25 cellular contexts compared by ENCODE assay signal in the genomic region with DNA sequence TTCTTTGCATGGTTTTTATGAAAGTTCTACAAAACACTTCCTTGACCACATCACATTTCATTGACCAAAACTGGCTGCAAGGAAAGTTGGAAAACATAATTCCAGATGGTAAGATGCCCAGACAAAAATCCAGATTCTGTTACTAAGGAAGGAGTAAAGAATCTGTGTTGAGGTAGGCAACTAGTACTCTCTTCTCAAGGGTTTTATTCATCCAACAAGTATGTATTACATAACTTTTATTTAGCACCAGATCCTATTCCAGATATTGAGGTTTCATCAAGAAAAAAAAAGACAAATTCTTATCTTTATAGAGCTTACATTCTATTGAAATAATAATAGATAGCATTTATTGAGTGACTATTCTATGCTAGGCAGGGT. TPM values are rescaled to one million over a fixed set of nuclear protein-coding genes. Genes with fewer than 3 reads are reported as not detected.
DNase-seq lines count a peak whose midpoint lies in the region; ATAC-seq, FAIRE-seq and TF ChIP-seq lines count a peak whose summit lies in the region.
"Had no signal": no experiment of that assay in that cellular context is flagged by ENCODE, and none has a peak within 500 bp of the region (broad histone marks: within the 10 kb centered on the region; RNA-seq: fewer than 3 reads in every experiment).

No MANE protein-coding gene starts in this region.

- CTCF ChIA-PET in GM12878 (lab: Yijun Ruan, JAX): no interaction called here

- H2AFZ ChIP-seq in GM12878 (ENCODE audit: control insufficient read depth, low read depth, low read length): no peak overlapping the region
- H2AFZ ChIP-seq: GM23338 had no signal

- POLR2A ChIA-PET in GM12878 (lab: Charles Lee): no interaction called here

- H3K4me1 ChIP-seq in GM12878 (ENCODE audit: control insufficient read depth, insufficient read depth, low read length): no peaks in the 10 kb centered on the region
- H3K4me1 ChIP-seq in neutrophil (ENCODE audit: control insufficient read depth in 1 of 2, insufficient read depth in 1 of 2, low read depth in 1 of 2, low read length in 1 of 2): peaks cover 63 to 71% of the 10 kb centered on the region in 2 experiments
- peaks cover 0 to 14% (median 4%) of the 10 kb centered on the region in 4 donors for H3K4me1 ChIP-seq in upper lobe of left lung
- no peaks in the 10 kb centered on the region for H3K4me1 ChIP-seq in thyroid gland

- H3K79me2 ChIP-seq in GM12878 (ENCODE audit: control insufficient read depth, insufficient read depth, low read length): no peaks in the 10 kb centered on the region

- DNase-seq in AG09309 (ENCODE audit: low read depth) (peak; percentile 78), HFFc6 (no peak), GM12878 (ENCODE audit: low read depth, low spot score) (no peak), AG20443 (ENCODE audit: low spot score) (no peak), upper lobe of left lung (no peak), thyroid gland (no peak)
- DNase-seq: 8988T; ACHN; CD8-positive, alpha-beta T cell; GF-D8; H9; KG1; NCI-H2029; NCI-H446; NCI-H524 treated with DMSO at 0.1 percent for 48 hours; NCI-H82; NK-92 treated with Interleukin-12 subunit alpha and Interleukin-12 subunit beta, amount 100 ng/mL, for 24 hours; RPMI8226; SHP77 had no signal

- RAD21 ChIA-PET in GM12878 (lab: Charles Lee; ENCODE audit: unreplicated experiment): no interaction called here

- TF ChIP-seq CTCF in AG09309 (IDR thresholded peaks at IDR 0.05; ENCODE audit: control insufficient read depth, insufficient read depth, low read depth, low read length, missing control alignments) (no peak), HFFc6 (IDR thresholded peaks at IDR 0.05) (no peak), GM12878 (IDR thresholded peaks at IDR 0.05 in 2 of 3, conservative IDR thresholded peaks at IDR 0.05 in 1 of 3; ENCODE audit: control insufficient read depth in 2 of 3, extremely low read depth in 1 of 3, insufficient read depth in 1 of 3, low read depth in 3 of 3, low read length in 3 of 3) (no peak), neutrophil (IDR thresholded peaks at IDR 0.05) (no peak), upper lobe of left lung (IDR thresholded peaks at IDR 0.05) (no peak), thyroid gland (IDR thresholded peaks at IDR 0.05) (no peak)

- H3K9me3 Mint-ChIP-seq in HFFc6: no peaks in the 10 kb centered on the region
- H3K9me3 Mint-ChIP-seq: CD8-positive, alpha-beta T cell; H9 had no signal

- intact Hi-C loops in GM12878 (cut with micrococcal nuclease; ENCODE audit: unreplicated experiment) (no loop called here), thyroid gland (cut with DNase I) (no loop called here)

- H3K4me1 Mint-ChIP-seq in HFFc6 (ENCODE audit: low read depth): peaks cover 56% of the 10 kb centered on the region

- H3K27me3 ChIP-seq in GM12878 (replicated peaks in 1 of 2; ENCODE audit: control insufficient read depth in 2 of 2, insufficient read depth in 2 of 2, low read length in 1 of 2): no peaks in the 10 kb centered on the region
- no peaks in the 10 kb centered on the region for H3K27me3 ChIP-seq in neutrophil
- H3K27me3 ChIP-seq in upper lobe of left lung: no peaks in the 10 kb centered on the region
- no peaks in the 10 kb centered on the region for H3K27me3 ChIP-seq in thyroid gland
- H3K27me3 ChIP-seq: MG63 had no signal

- H3K4me3 ChIP-seq in AG09309 (ENCODE audit: control insufficient read depth, low read depth, low read length) (no peak overlapping the region), GM12878 (no peak overlapping the region), neutrophil (ENCODE audit: low read depth in 1 of 2, low read length in 1 of 2) (no peak overlapping the region), upper lobe of left lung (no peak overlapping the region), thyroid gland (replicated peaks in 1 of 3) (no peak overlapping the region)
- H3K4me3 ChIP-seq: GM23338, MG63 had no signal

- no peak overlapping the region for H3K4me2 ChIP-seq in GM12878 (ENCODE audit: control insufficient read depth, insufficient read depth)
- H3K4me2 ChIP-seq: GM23338 had no signal

- H3K9me3 ChIP-seq in GM12878 (replicated peaks; ENCODE audit: control insufficient read depth, insufficient read depth, low read length) (no peaks in the 10 kb centered on the region; the same call in 2 of the 3 replicates), neutrophil (no peaks in the 10 kb centered on the region), upper lobe of left lung (no peaks in the 10 kb centered on the region), thyroid gland (no peaks in the 10 kb centered on the region)
- H3K9me3 ChIP-seq: Caco-2, MG63 had no signal

- FAIRE-seq in GM12878 (lab: Jason Lieb, UNC): peak; percentile 66

- peak overlapping the region; percentile 58; the same call in 1 of the 2 replicates for H3K27ac Mint-ChIP-seq in HFFc6
- H3K27ac Mint-ChIP-seq: CD8-positive, alpha-beta T cell; GM23338; H9 had no signal

- TF ChIP-seq RAD21 in GM12878 (IDR thresholded peaks at IDR 0.05; ENCODE audit: insufficient read depth, low read depth, low read length): no peak

- ATAC-seq in GM12878 (no peak), upper lobe of left lung (ENCODE audit: low FRiP score in 2 of 2) (no peak), HG03469 (IDR thresholded peaks at IDR 0.05; ENCODE audit: unreplicated experiment) (no peak)
- ATAC-seq: CD8-positive, alpha-beta T cell; GM23338 had no signal

- no peak for TF ChIP-seq POLR2A in GM12878 (IDR thresholded peaks at IDR 0.05; ENCODE audit: low read depth, low read length)
- no peak for TF ChIP-seq POLR2A in upper lobe of left lung (IDR thresholded peaks at IDR 0.05)
- no peak for TF ChIP-seq POLR2A in thyroid gland (IDR thresholded peaks at IDR 0.05)

- in situ Hi-C loops in GM12878 (cut with MboI): no loop called here

- H3K27me3 Mint-ChIP-seq in HFFc6 (ENCODE audit: insufficient read depth): no peaks in the 10 kb centered on the region

- H3K36me3 Mint-ChIP-seq in HFFc6 (ENCODE audit: low read depth): 0 out of 2 replicates have a peak, but pooled peaks cover 4% of the 10 kb centered on the region
- H3K36me3 Mint-ChIP-seq: CD8-positive, alpha-beta T cell had no signal

- TF ChIP-seq EP300 in GM12878 (IDR thresholded peaks at IDR 0.05; ENCODE audit: borderline replicate concordance in 1 of 2, control insufficient read depth in 1 of 2, low read depth in 2 of 2, low read length in 2 of 2) (no peak), upper lobe of left lung (IDR thresholded peaks at IDR 0.05) (no peak)

- H3K36me3 ChIP-seq in GM12878 (ENCODE audit: control insufficient read depth in 2 of 2, insufficient read depth in 2 of 2, low read length in 1 of 2): no peaks in the 10 kb centered on the region
- H3K36me3 ChIP-seq in neutrophil: no peaks in the 10 kb centered on the region
- H3K36me3 ChIP-seq in upper lobe of left lung: no peaks in the 10 kb centered on the region
- H3K36me3 ChIP-seq in thyroid gland: no peaks in the 10 kb centered on the region
- H3K36me3 ChIP-seq: MG63 had no signal

- H3K9ac ChIP-seq in GM12878 (ENCODE audit: control insufficient read depth, insufficient read depth, low read length): no peak overlapping the region

- H3K27ac ChIP-seq in GM12878 (ENCODE audit: control insufficient read depth, insufficient read depth): no peak overlapping the region
- peak overlapping the region; percentile 69 for H3K27ac ChIP-seq in neutrophil
- H3K27ac ChIP-seq in upper lobe of left lung: peak overlapping the region in 1 of 4 donors; percentile 34
- no peak overlapping the region for H3K27ac ChIP-seq in thyroid gland
- H3K27ac ChIP-seq: C4-2B had no signal

- H3K4me3 Mint-ChIP-seq in HFFc6: no peak overlapping the region
- H3K4me3 Mint-ChIP-seq: CD8-positive, alpha-beta T cell; GM23338; H9 had no signal

- H4K20me1 ChIP-seq in GM12878 (ENCODE audit: control insufficient read depth, insufficient read depth): no peaks in the 10 kb centered on the region

- BruUV-seq in GM12878 (replicated peaks; lab: Mats Ljungman, UMichigan): no TSS peak

- SMC1A ChIA-PET in GM12878 (lab: Charles Lee; ENCODE audit: uncharacterized antibody, unreplicated experiment): interaction anchor here (1.7 kb wide), 1 partner anchor 221 kb away, joined by 7 read pairs; no protein-coding TSS in a partner anchor

RNA-seq across cellular contexts. Expression of a gene that starts 43.2 kb away (rescaled TPM):
- 10 to 100 TPM; 45.5 to 82.3 (median 70.4) TPM for total RNA-seq in HFFc6 (2021; fragmentation: NEBNext Ultra II Directional; extraction: Animal tissue kit (Norgen Biotek cat#: 25700))
- 287 and 299 TPM in 2 replicates for total RNA-seq in GM12878 (2013; cell fraction: nucleolus; rRNA removed)
- total RNA-seq in GM12878 (2014; rRNA removed): 54.3 and 65.1 TPM in 2 replicates
- 58.3 and 59.5 TPM in 2 replicates for total RNA-seq in GM12878 (2014; rRNA removed; fragmentation: Illumina TruSeq; extraction: Trizol)
- total RNA-seq in GM12878 (2021): 47.7 and 49.7 TPM in 2 replicates
- 20.1 TPM for polyA plus RNA-seq in GM12878 (2011; ENCODE audit: low read depth)
- polyA plus RNA-seq in GM12878 (2011; rRNA removed): 96.6 and 143 TPM in 2 replicates
- polyA plus RNA-seq in GM12878 (2011; cell fraction: cytosol; rRNA removed): 28.8 and 33.4 TPM in 2 replicates
- polyA plus RNA-seq in GM12878 (2011; cell fraction: nucleus; rRNA removed): 44.7 and 51.1 TPM in 2 replicates
- polyA plus RNA-seq in GM12878 (2012): 30.8 and 42.3 TPM in 2 replicates
- 35.0 and 42.8 TPM in 2 replicates for polyA plus RNA-seq in GM12878 (2014; fragmentation: Illumina TruSeq; extraction: Trizol)
- polyA plus RNA-seq in GM12878 (2014; fragmentation: Nextera tagmentation; extraction: Ambion mirVana): 10 to 100 TPM; 48.0 to 62.1 TPM
- polyA plus RNA-seq in GM12878 (2014; rRNA removed): 33.5 and 42.8 TPM in 2 replicates
- polyA plus RNA-seq in GM12878 (2016; fragmentation: Nextera tagmentation; extraction: Ambion mirVana): 10 to 100 TPM; 21.7 to 30.5 TPM
- polyA minus RNA-seq in GM12878 (2011; rRNA and poly(A)+ RNA removed): 63.0 and 82.2 TPM in 2 replicates
- 46.4 and 57.0 TPM in 2 replicates for polyA minus RNA-seq in GM12878 (2011; cell fraction: cytosol; rRNA and poly(A)+ RNA removed)
- polyA minus RNA-seq in GM12878 (2011; cell fraction: nucleus; rRNA and poly(A)+ RNA removed): 54.2 and 77.7 TPM in 2 replicates
- 10 to 100 TPM; 21.4 to 79.7 (median 35.7) TPM for total RNA-seq in upper lobe of left lung
- 10 to 100 TPM; 12.5 to 30.4 (median 21.2) TPM for total RNA-seq in thyroid gland

RNA-seq across cellular contexts. Expression of a gene that starts 58.7 kb away (rescaled TPM):
- not detected for total RNA-seq in HFFc6 (2021; fragmentation: NEBNext Ultra II Directional; extraction: Animal tissue kit (Norgen Biotek cat#: 25700))
- total RNA-seq in GM12878 (2013; cell fraction: nucleolus; rRNA removed): not detected in 2 replicates
- total RNA-seq in GM12878 (2014; rRNA removed) (under 0.01 and 0.05 TPM in 2 replicates), GM12878 (2014; rRNA removed; fragmentation: Illumina TruSeq; extraction: Trizol) (0.04 TPM in 1 of 2 replicates, not detected in the other), GM12878 (2021) (not detected in 2 replicates), upper lobe of left lung (1 to 10 TPM in 1 of 6 donors, under 1 TPM in 2, not detected in 3; 0.15 to 3.1 (median 0.79) TPM), thyroid gland (under 1 TPM in 1 of 4 donors, not detected in 3; 0.13 TPM)
- polyA plus RNA-seq in GM12878 (2011; ENCODE audit: low read depth): not detected
- polyA plus RNA-seq in GM12878 (2011; rRNA removed) (not detected in 2 replicates), GM12878 (2014; fragmentation: Illumina TruSeq; extraction: Trizol) (0.04 TPM in 1 of 2 replicates, not detected in the other), GM12878 (2014; fragmentation: Nextera tagmentation; extraction: Ambion mirVana) (under 1 TPM in 1 of 2 experiments, not detected in 1; 0.05 TPM), GM12878 (2014; rRNA removed) (0.03 TPM in 1 of 2 replicates, not detected in the other), GM12878 (2016; fragmentation: Nextera tagmentation; extraction: Ambion mirVana) (under 1 TPM; 0.05 to 0.11 TPM)
- not detected in 2 replicates for polyA plus RNA-seq in GM12878 (2011; cell fraction: cytosol; rRNA removed)
- polyA plus RNA-seq in GM12878 (2011; cell fraction: nucleus; rRNA removed): not detected in 2 replicates
- polyA plus RNA-seq in GM12878 (2012): 0.04 TPM in 1 of 2 replicates, not detected in the other
- polyA minus RNA-seq in GM12878 (2011; rRNA and poly(A)+ RNA removed): not detected in 2 replicates
- polyA minus RNA-seq in GM12878 (2011; cell fraction: cytosol; rRNA and poly(A)+ RNA removed): not detected in 2 replicates
- not detected in 2 replicates for polyA minus RNA-seq in GM12878 (2011; cell fraction: nucleus; rRNA and poly(A)+ RNA removed)
- total RNA-seq: Caco-2; CD8-positive, alpha-beta T cell; GM23338; H9 had no signal
